ENCODE assay signal across 16 cellular contexts in genomic region chr1:107599220-107599619, GRCh38.
DNase-seq lines count a peak whose midpoint lies in the region; ATAC-seq and TF ChIP-seq lines count a peak whose summit lies in the region.
"Had no signal": no experiment of that assay in that cellular context is flagged by ENCODE, and none has a peak within 500 bp of the region (broad histone marks: within the 10 kb centered on the region; RNA-seq: fewer than 3 reads in every experiment).

No MANE protein-coding gene starts in this region.

- no peaks in the 10 kb centered on the region for H3K9me3 ChIP-seq in HUES48 (ENCODE audit: control insufficient read depth, insufficient read depth, low read length)
- H3K9me3 ChIP-seq: A549 had no signal

- no peaks in the 10 kb centered on the region for H3K9me3 Mint-ChIP-seq in activated T-cell treated with anti-CD3 and anti-CD28 coated beads, Interleukin-2, amount 50 U/mL, for 72 hours
- H3K9me3 Mint-ChIP-seq: CD4-positive, alpha-beta T cell; H9 had no signal

- H3K36me3 Mint-ChIP-seq in activated T-cell treated with anti-CD3 and anti-CD28 coated beads, Interleukin-2, amount 50 U/mL, for 72 hours (ENCODE audit: insufficient read depth in 2 of 2) = no peaks in the 10 kb centered on the region

- no peaks in the 10 kb centered on the region for H3K27me3 ChIP-seq in HUES48 (ENCODE audit: control insufficient read depth, insufficient read depth, low read length)

- H3K4me3 Mint-ChIP-seq in activated T-cell treated with anti-CD3 and anti-CD28 coated beads, Interleukin-2, amount 50 U/mL, for 72 hours = no peak overlapping the region
- H3K4me3 Mint-ChIP-seq: CD4-positive, alpha-beta T cell; H9 had no signal

- H3K27ac ChIP-seq in HUES48 (ENCODE audit: low read depth, low read length) (peak overlapping the region; percentile 26), VCaP (peak overlapping the region; percentile 64)
- H3K27ac ChIP-seq: A549 had no signal

- H3K27me3 Mint-ChIP-seq in activated T-cell treated with anti-CD3 and anti-CD28 coated beads, Interleukin-2, amount 50 U/mL, for 72 hours (ENCODE audit: low read depth) = no peaks in the 10 kb centered on the region
- H3K27me3 Mint-ChIP-seq: CD4-positive, alpha-beta T cell had no signal

- peak; percentile 17 for DNase-seq in NCI-H2029 (lab: John Stamatoyannopoulos, UW)
- no peak for DNase-seq in NCI-H2029 treated with DMSO at 0.1 percent for 48 hours (lab: John Stamatoyannopoulos, UW)
- DNase-seq in activated CD4-positive, alpha-beta T cell treated with anti-CD3 and anti-CD28 coated beads for 4 hours = no peak
- no peak for DNase-seq in activated T-cell treated with anti-CD3 and anti-CD28 coated beads, Interleukin-2, amount 50 U/mL, for 72 hours
- no peak for DNase-seq in kidney glomerular epithelial cell (lab: John Stamatoyannopoulos, UW)
- DNase-seq: CD4-positive, alpha-beta T cell; DND-41; H9; NCI-H1930; OCI-M1; SHP77; T-helper 1 cell had no signal

- no peak overlapping the region for H3K9ac ChIP-seq in HUES48 (ENCODE audit: low read depth, low read length)

- ATAC-seq in activated T-cell treated with anti-CD3 and anti-CD28 coated beads, Interleukin-2, amount 50 U/mL, for 72 hours (replicated peaks in 1 of 2) = no peak
- ATAC-seq: A549, SK-N-SH treated with all-trans-retinoic acid at 6 μM for 48 hours had no signal

- H3K4me1 ChIP-seq in HUES48 (ENCODE audit: control insufficient read depth, insufficient read depth, low read length) = peaks cover 7% of the 10 kb centered on the region; the same call in 1 of the 2 replicates

- no peak for TF ChIP-seq CTCF in VCaP (conservative IDR thresholded peaks at IDR 0.05)

- H3K27ac Mint-ChIP-seq in activated T-cell treated with anti-CD3 and anti-CD28 coated beads, Interleukin-2, amount 50 U/mL, for 72 hours = no peak overlapping the region
- H3K27ac Mint-ChIP-seq: CD4-positive, alpha-beta T cell had no signal

- no peaks in the 10 kb centered on the region for H3K36me3 ChIP-seq in HUES48 (ENCODE audit: control insufficient read depth, insufficient read depth, low read length)

- H3K4me3 ChIP-seq in HUES48 (ENCODE audit: low read depth, low read length) = no peak overlapping the region
- H3K4me3 ChIP-seq: A549 had no signal

- H3K4me1 Mint-ChIP-seq in activated T-cell treated with anti-CD3 and anti-CD28 coated beads, Interleukin-2, amount 50 U/mL, for 72 hours (ENCODE audit: low read depth) = peaks cover 19% of the 10 kb centered on the region
